ENCODE assay signal across 22 cellular contexts in the genomic region with DNA sequence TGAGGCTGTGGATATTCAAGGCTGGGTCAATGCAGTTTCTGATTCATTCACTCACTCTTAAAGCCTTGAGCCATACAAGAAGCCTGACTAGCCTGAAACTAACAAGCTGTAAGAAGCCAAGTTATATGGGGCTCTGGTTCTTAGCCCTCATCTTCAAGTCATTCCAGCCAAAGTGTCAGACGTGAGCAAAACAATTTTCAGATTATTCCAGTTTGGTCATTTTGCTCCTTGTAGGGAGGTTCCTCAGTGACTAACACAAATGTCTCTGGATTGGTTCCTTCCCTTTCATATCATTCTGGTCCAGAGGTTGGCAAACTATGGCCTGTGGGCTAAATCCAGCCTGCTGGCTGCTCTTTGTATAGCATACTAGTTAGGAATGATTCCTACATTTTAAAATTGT. TPM values are rescaled to one million over a fixed set of nuclear protein-coding genes. Genes with fewer than 3 reads are reported as not detected.
"Had no signal": no experiment of that assay in that cellular context is flagged by ENCODE, and none has a peak within 500 bp of the region (broad histone marks: within the 10 kb centered on the region; RNA-seq: fewer than 3 reads in every experiment).

No MANE protein-coding gene starts in this region.

- H3K27ac ChIP-seq: parathyroid adenoma, tibial artery had no signal

- ATAC-seq: lower lobe of right lung, T-helper 17 cell had no signal

- H3K9ac ChIP-seq: parathyroid adenoma had no signal

- H3K9me3 ChIP-seq: lower lobe of right lung, tibial artery, vagina had no signal

- H3K79me2 ChIP-seq: parathyroid adenoma had no signal

- DNase-seq: activated B cell treated with CpG ODN at 0.5 μM for 24 hours; activated CD4-positive, alpha-beta T cell treated with anti-CD3 and anti-CD28 coated beads, Interleukin-2, amount 10 ng/mL, durations not matched to agents 7 days and 5 days; activated naive CD4-positive, alpha-beta T cell treated with anti-CD3 and anti-CD28 coated beads, Interleukin-2, amount 50 U/mL, for 16 hours; activated T-cell treated with anti-CD3 and anti-CD28 coated beads for 4 hours; amniotic stem cell; brain microvascular endothelial cell; hypothalamus; lower lobe of right lung; midbrain; naive B cell; retina; stimulated activated CD4-positive, alpha-beta T cell treated with anti-CD3 and anti-CD28 coated beads, Interleukin-15, amount 100 ng/mL, for 24 hours; stimulated activated CD4-positive, alpha-beta T cell treated with anti-CD3 and anti-CD28 coated beads, Interleukin-4, amount 100 ng/mL, for 24 hours; T-helper 17 cell; tibial artery had no signal

- H3K27me3 ChIP-seq: brain microvascular endothelial cell, tibial artery, vagina had no signal

- H3K4me3 ChIP-seq: lower lobe of right lung, tibial artery, vagina had no signal

- H3K36me3 ChIP-seq: brain microvascular endothelial cell, lower lobe of right lung, tibial artery, vagina had no signal

- H3K4me1 ChIP-seq: lower lobe of right lung, tibial artery, vagina had no signal

- H2AFZ ChIP-seq: parathyroid adenoma had no signal

RNA-seq across cellular contexts. Expression of a gene that starts 12.5 kb away (rescaled TPM):
- total RNA-seq: activated B cell treated with CpG ODN at 0.5 μM for 24 hours; activated CD4-positive, alpha-beta T cell treated with anti-CD3 and anti-CD28 coated beads, Interleukin-2, amount 10 ng/mL, durations not matched to agents 7 days and 5 days; activated CD8-positive, alpha-beta memory T cell treated with anti-CD3 and anti-CD28 coated beads for 36 hours; activated T-helper 2 cell treated with anti-CD3 and anti-CD28 coated beads, Interferon-gamma antibody, Interleukin-2, Interleukin-4, amounts not matched to agents 10 μg/mL and 5 μg/mL and 100 μg/mL, durations not matched to agents 14 hours and 24 hours and 36 hours; chondrocyte; dermis microvascular lymphatic vessel endothelial cell; skeletal muscle tissue; T-helper 17 cell had no signal
